ENCODE assay signal across 10 cellular contexts in the genomic region with DNA sequence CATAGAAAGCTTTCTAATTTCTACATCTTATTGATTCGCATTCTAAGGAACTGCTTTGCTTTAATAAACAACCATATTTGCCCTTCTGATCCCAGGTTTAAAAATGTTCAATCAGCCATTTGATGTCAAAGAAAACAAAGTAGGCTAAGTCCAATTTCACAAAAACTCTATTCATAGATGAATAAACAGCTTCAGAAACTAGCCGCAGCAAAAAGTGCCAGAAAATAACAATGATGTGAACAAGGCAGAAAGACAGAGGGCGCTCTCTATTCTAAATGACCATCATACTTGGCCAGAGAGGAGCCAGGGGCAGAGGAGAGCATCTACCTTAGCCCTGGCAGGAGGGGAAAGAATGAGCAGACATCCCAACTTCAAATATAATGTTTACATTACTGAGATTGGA. TPM values are rescaled to one million over a fixed set of nuclear protein-coding genes. Genes with fewer than 3 reads are reported as not detected.
A peak's percentile ranks its signal among the peaks of the same experiment; 100 is the strongest.
DNase-seq lines count a peak whose midpoint lies in the region; ATAC-seq, FAIRE-seq and TF ChIP-seq lines count a peak whose summit lies in the region.
"Had no signal": no experiment of that assay in that cellular context is flagged by ENCODE, and none has a peak within 500 bp of the region (broad histone marks: within the 10 kb centered on the region; RNA-seq: fewer than 3 reads in every experiment).

No MANE protein-coding gene starts in this region.

- H3K9me3 ChIP-seq in gastrocnemius medialis = no peaks in the 10 kb centered on the region

- intact Hi-C loops in gastrocnemius medialis (cut with DNase I; ENCODE audit: low total_unique reads) = no loop called here

- TF ChIP-seq CTCF in D721Med (IDR thresholded peaks at IDR 0.05; ENCODE audit: insufficient read depth, missing control alignments) (peak; percentile 37), gastrocnemius medialis (IDR thresholded peaks at IDR 0.05 in 4 of 5, conservative IDR thresholded peaks at IDR 0.05 in 1 of 5) (no peak)

- no peak overlapping the region for H2BK5ac ChIP-seq in mesendoderm (ENCODE audit: low read length)

- no peak overlapping the region for H3K4me3 ChIP-seq in mesendoderm (ENCODE audit: low read length)
- no peak overlapping the region for H3K4me3 ChIP-seq in gastrocnemius medialis

- H3K36me3 ChIP-seq in mesendoderm (ENCODE audit: control insufficient read depth, insufficient read depth, low read length) (no peaks in the 10 kb centered on the region), gastrocnemius medialis (no peaks in the 10 kb centered on the region)

- no peak overlapping the region for H3K9ac ChIP-seq in mesendoderm (ENCODE audit: low read length)

- DNase-seq in D721Med (ENCODE audit: insufficient read length, low spot score) = no peak
- DNase-seq in NCI-H146 treated with DMSO at 0.1 percent for 48 hours (lab: John Stamatoyannopoulos, UW; ENCODE audit: unreplicated experiment) = peak; percentile 20
- DNase-seq in dermis blood vessel endothelial cell = peak; percentile 71
- peak; percentile 51 for DNase-seq in mesendoderm
- no peak for DNase-seq in gastrocnemius medialis
- no peak for DNase-seq in NCI-H1417 (lab: John Stamatoyannopoulos, UW)
- DNase-seq: NCI-H446 had no signal

- peaks cover 3% of the 10 kb centered on the region for H3K79me1 ChIP-seq in mesendoderm (ENCODE audit: low read length)

- H3K79me2 ChIP-seq in mesendoderm (ENCODE audit: control insufficient read depth, insufficient read depth, low read length) = peaks cover 62% of the 10 kb centered on the region

- no peak overlapping the region for H2AK5ac ChIP-seq in mesendoderm (ENCODE audit: low read length)

- FAIRE-seq in D721Med (lab: Jason Lieb, UNC) = no peak
- FAIRE-seq: urothelium cell line had no signal

- no CpG with 5 or more reads among the region's 3 CpGs for WGBS in mesendoderm (ENCODE audit: extremely low coverage, insufficient coverage, low lambda C conversion rate)

- no peak overlapping the region for H3K4me2 ChIP-seq in mesendoderm (ENCODE audit: low read length)

- H4K5ac ChIP-seq in mesendoderm (ENCODE audit: low read length) = no peak overlapping the region

- no peak overlapping the region for H3K18ac ChIP-seq in mesendoderm (ENCODE audit: low read length)

- no peak for TF ChIP-seq POLR2A in gastrocnemius medialis (IDR thresholded peaks at IDR 0.05)

- no peaks in the 10 kb centered on the region for H3K4me1 ChIP-seq in mesendoderm (ENCODE audit: control insufficient read depth, low read depth, low read length)
- peaks cover 0 to 11% of the 10 kb centered on the region in 2 donors for H3K4me1 ChIP-seq in gastrocnemius medialis

- H3K27me3 ChIP-seq in mesendoderm (ENCODE audit: insufficient read depth, low read length, poor library complexity) (no peaks in the 10 kb centered on the region), gastrocnemius medialis (no peaks in the 10 kb centered on the region)

- H3K56ac ChIP-seq in mesendoderm (ENCODE audit: low read length) = no peak overlapping the region

- H3K27ac ChIP-seq in mesendoderm (ENCODE audit: low read depth, low read length) = no peak overlapping the region
- no peak overlapping the region for H3K27ac ChIP-seq in gastrocnemius medialis

- no peak overlapping the region for H3K23ac ChIP-seq in mesendoderm (ENCODE audit: low read length)

- no peak overlapping the region for H2BK15ac ChIP-seq in mesendoderm (replicated peaks; ENCODE audit: low read depth)

- H3K4ac ChIP-seq in mesendoderm (ENCODE audit: low read depth, low read length) = no peak overlapping the region

- H2BK120ac ChIP-seq in mesendoderm (ENCODE audit: low read depth, low read length) = no peak overlapping the region

- ATAC-seq in gastrocnemius medialis (no peak), HG03378 (IDR thresholded peaks at IDR 0.05; ENCODE audit: unreplicated experiment) (no peak), GM18909 (IDR thresholded peaks at IDR 0.05; ENCODE audit: poor library complexity, unreplicated experiment) (no peak)

- in situ Hi-C loops in gastrocnemius medialis (cut with MboI; ENCODE audit: low sequenced_read_pairs in 4 of 4) = loop anchor here in 1 of 4 donors (25.0 kb wide), 1 partner anchor 88 kb away; no protein-coding TSS in a partner anchor

- no peak overlapping the region for H4K8ac ChIP-seq in mesendoderm (ENCODE audit: low read depth, low read length)

RNA-seq across cellular contexts. Expression of a gene that starts 9.7 kb away (rescaled TPM):
- 12.1 and 15.5 TPM in 2 replicates for total RNA-seq in dermis blood vessel endothelial cell
- 9.6 TPM for polyA plus RNA-seq in mesendoderm (2013, experiment 1 of 2)
- polyA plus RNA-seq in mesendoderm (2013, experiment 2 of 2) = 9.0 TPM
- total RNA-seq in gastrocnemius medialis = 1 to 10 TPM in 3 of 4 donors, under 1 TPM in 1; 0.70 to 4.6 (median 2.9) TPM

Comparison
In these comparisons a context has a peak if more than half of its experiments do, and no peak if none do; other contexts are left out.
1. DNase-seq: peak in NCI-H146 treated with DMSO at 0.1 percent for 48 hours (single experiment), dermis blood vessel endothelial cell (single experiment) and mesendoderm (single experiment); none in D721Med (single experiment), gastrocnemius medialis (0 of 2) and NCI-H1417 (0 of 3).